ENCODE assay signal across 23 cellular contexts in genomic region chr17:80955078-80955477, GRCh38. TPM values are rescaled to one million over a fixed set of nuclear protein-coding genes. Genes with fewer than 3 reads are reported as not detected.
A peak's percentile ranks its signal among the peaks of the same experiment; 100 is the strongest.
DNase-seq lines count a peak whose midpoint lies in the region; ATAC-seq, FAIRE-seq and TF ChIP-seq lines count a peak whose summit lies in the region.
"Had no signal": no experiment of that assay in that cellular context is flagged by ENCODE, and none has a peak within 500 bp of the region (broad histone marks: within the 10 kb centered on the region; RNA-seq: fewer than 3 reads in every experiment).

No MANE protein-coding gene starts in this region.

- POLR2A ChIA-PET in CD4-positive, alpha-beta memory T cell (lab: Charles Lee; ENCODE audit: partially characterized antibody): no interaction called here

- H3K4me1 Mint-ChIP-seq in activated T-cell treated with anti-CD3 and anti-CD28 coated beads, Interleukin-2, amount 50 U/mL, for 72 hours (ENCODE audit: low read depth): no peaks in the 10 kb centered on the region
- H3K4me1 Mint-ChIP-seq in activated T-cell treated with anti-CD3 and anti-CD28 coated beads, Interleukin-2, amount 50 U/mL, for 24 hours (ENCODE audit: low read depth): no peaks in the 10 kb centered on the region
- peaks cover 3% of the 10 kb centered on the region for H3K4me1 Mint-ChIP-seq in glutamatergic neuron (ENCODE audit: low read depth, unreplicated experiment)
- no peaks in the 10 kb centered on the region for H3K4me1 Mint-ChIP-seq in activated CD4-positive, alpha-beta T cell treated with anti-CD3 and anti-CD28 coated beads, Interleukin-2, amount 10 ng/mL, durations not matched to agents 24 days and 14 days
- H3K4me1 Mint-ChIP-seq in CD4-positive, alpha-beta memory T cell: no peaks in the 10 kb centered on the region
- H3K4me1 Mint-ChIP-seq: GM23338 had no signal

- H3K9me3 Mint-ChIP-seq in activated T-cell treated with anti-CD3 and anti-CD28 coated beads, Interleukin-2, amount 50 U/mL, for 72 hours: no peaks in the 10 kb centered on the region
- H3K9me3 Mint-ChIP-seq in activated T-cell treated with anti-CD3 and anti-CD28 coated beads, Interleukin-2, amount 50 U/mL, for 24 hours: no peaks in the 10 kb centered on the region
- H3K9me3 Mint-ChIP-seq in glutamatergic neuron (ENCODE audit: unreplicated experiment): peaks cover 6% of the 10 kb centered on the region
- no peaks in the 10 kb centered on the region for H3K9me3 Mint-ChIP-seq in activated CD4-positive, alpha-beta T cell treated with anti-CD3 and anti-CD28 coated beads, Interleukin-2, amount 10 ng/mL, durations not matched to agents 24 days and 14 days
- H3K9me3 Mint-ChIP-seq in CD4-positive, alpha-beta memory T cell: no peaks in the 10 kb centered on the region
- H3K9me3 Mint-ChIP-seq: GM23338 had no signal

- no peak overlapping the region for H3K4me3 ChIP-seq in BLaER1 treated with 17β-estradiol and CSF1 and Interleukin-3, amounts not matched to agents 10 nM and 100 nM
- H3K4me3 ChIP-seq in CD4-positive, alpha-beta memory T cell (ENCODE audit: low read length in 2 of 2): no peak overlapping the region
- H3K4me3 ChIP-seq: GM23338 had no signal

- H3K36me3 Mint-ChIP-seq in activated T-cell treated with anti-CD3 and anti-CD28 coated beads, Interleukin-2, amount 50 U/mL, for 72 hours (ENCODE audit: insufficient read depth in 2 of 2): no peaks in the 10 kb centered on the region
- peaks cover 52% of the 10 kb centered on the region for H3K36me3 Mint-ChIP-seq in activated T-cell treated with anti-CD3 and anti-CD28 coated beads, Interleukin-2, amount 50 U/mL, for 24 hours (ENCODE audit: low read depth)
- peaks cover 5% of the 10 kb centered on the region for H3K36me3 Mint-ChIP-seq in glutamatergic neuron (ENCODE audit: unreplicated experiment)
- peaks cover 17% of the 10 kb centered on the region for H3K36me3 Mint-ChIP-seq in activated CD4-positive, alpha-beta T cell treated with anti-CD3 and anti-CD28 coated beads, Interleukin-2, amount 10 ng/mL, durations not matched to agents 24 days and 14 days (ENCODE audit: low read depth)
- peaks cover 13 to 14% of the 10 kb centered on the region in 2 donors for H3K36me3 Mint-ChIP-seq in CD4-positive, alpha-beta memory T cell

- H4K20me1 ChIP-seq in BLaER1 treated with 17β-estradiol and CSF1 and Interleukin-3, amounts not matched to agents 10 nM and 100 nM: peaks cover 0 to 70% (median 45%) of the 10 kb centered on the region in 11 experiments; a peak in 16 of 22 replicates

- peak overlapping the region; percentile 64 to 96 (median 84) for H3K4me2 ChIP-seq in BLaER1 treated with 17β-estradiol and CSF1 and Interleukin-3, amounts not matched to agents 10 nM and 100 nM
- H3K4me2 ChIP-seq: GM23338 had no signal

- H3K27me3 ChIP-seq in BLaER1 treated with 17β-estradiol and CSF1 and Interleukin-3, amounts not matched to agents 10 nM and 100 nM: 0 out of 22 replicates have a peak, but pooled peaks cover 0 to 8% (median 0%) of the 10 kb centered on the region in 11 experiments
- H3K27me3 ChIP-seq in CD4-positive, alpha-beta memory T cell (ENCODE audit: insufficient read depth, low read length): no peaks in the 10 kb centered on the region

- FAIRE-seq in urothelium cell line (lab: Jason Lieb, UNC): no peak
- FAIRE-seq: G401.6, GM12892, HTR-8/SVneo, RCC 7860 had no signal

- H3K9ac ChIP-seq in BLaER1 treated with 17β-estradiol and CSF1 and Interleukin-3, amounts not matched to agents 10 nM and 100 nM: no peak overlapping the region

- intact Hi-C loops in sciatic nerve (cut with DNase I): no loop called here
- intact Hi-C loops in activated CD4-positive, alpha-beta T cell treated with anti-CD3 and anti-CD28 coated beads, Interleukin-2, amount 10 ng/mL, durations not matched to agents 24 days and 14 days (cut with micrococcal nuclease): no loop called here
- intact Hi-C loops in CD4-positive, alpha-beta memory T cell (cut with micrococcal nuclease): no loop called here

- H3K27ac Mint-ChIP-seq in activated T-cell treated with anti-CD3 and anti-CD28 coated beads, Interleukin-2, amount 50 U/mL, for 72 hours: peak overlapping the region; percentile 22
- H3K27ac Mint-ChIP-seq in activated T-cell treated with anti-CD3 and anti-CD28 coated beads, Interleukin-2, amount 50 U/mL, for 24 hours: no peak overlapping the region
- no peak overlapping the region for H3K27ac Mint-ChIP-seq in glutamatergic neuron (ENCODE audit: unreplicated experiment)
- H3K27ac Mint-ChIP-seq in activated CD4-positive, alpha-beta T cell treated with anti-CD3 and anti-CD28 coated beads, Interleukin-2, amount 10 ng/mL, durations not matched to agents 24 days and 14 days: no peak overlapping the region
- H3K27ac Mint-ChIP-seq in CD4-positive, alpha-beta memory T cell: peak overlapping the region in 1 of 7 donors; percentile 23
- H3K27ac Mint-ChIP-seq: GM23338 had no signal

- H3K27me3 Mint-ChIP-seq in activated T-cell treated with anti-CD3 and anti-CD28 coated beads, Interleukin-2, amount 50 U/mL, for 72 hours (ENCODE audit: low read depth): no peaks in the 10 kb centered on the region
- H3K27me3 Mint-ChIP-seq in activated T-cell treated with anti-CD3 and anti-CD28 coated beads, Interleukin-2, amount 50 U/mL, for 24 hours: no peaks in the 10 kb centered on the region
- peaks cover 4% of the 10 kb centered on the region for H3K27me3 Mint-ChIP-seq in glutamatergic neuron (ENCODE audit: unreplicated experiment)
- no peaks in the 10 kb centered on the region for H3K27me3 Mint-ChIP-seq in activated CD4-positive, alpha-beta T cell treated with anti-CD3 and anti-CD28 coated beads, Interleukin-2, amount 10 ng/mL, durations not matched to agents 24 days and 14 days
- no peaks in the 10 kb centered on the region for H3K27me3 Mint-ChIP-seq in CD4-positive, alpha-beta memory T cell

- H3K27ac ChIP-seq in BLaER1 treated with 17β-estradiol and CSF1 and Interleukin-3, amounts not matched to agents 10 nM and 100 nM: peak overlapping the region in 8 of 11 experiments; percentile 54 to 84 (median 73); a peak in 13 of 22 replicates
- no peak overlapping the region for H3K27ac ChIP-seq in CD4-positive, alpha-beta memory T cell (ENCODE audit: low read depth, low read length)
- H3K27ac ChIP-seq: 22Rv1, C4-2B had no signal

- H3K36me3 ChIP-seq in BLaER1 treated with 17β-estradiol and CSF1 and Interleukin-3, amounts not matched to agents 10 nM and 100 nM: peaks cover 0 to 36% (median 20%) of the 10 kb centered on the region in 11 experiments; a peak in 19 of 22 replicates
- H3K36me3 ChIP-seq in CD4-positive, alpha-beta memory T cell (ENCODE audit: insufficient read depth, low read length): peaks cover 8% of the 10 kb centered on the region

- no peak for DNase-seq in activated T-cell treated with anti-CD3 and anti-CD28 coated beads, Interleukin-2, amount 50 U/mL, for 72 hours
- no peak for DNase-seq in activated T-cell treated with anti-CD3 and anti-CD28 coated beads, Interleukin-2, amount 50 U/mL, for 24 hours
- DNase-seq in glutamatergic neuron: peak; percentile 2
- DNase-seq in sciatic nerve (ENCODE audit: low spot score): peak; percentile 14
- DNase-seq in activated CD4-positive, alpha-beta T cell treated with anti-CD3 and anti-CD28 coated beads, Interleukin-2, amount 10 ng/mL, durations not matched to agents 24 days and 14 days: no peak
- no peak for DNase-seq in urothelium cell line (ENCODE audit: low spot score)
- no peak for DNase-seq in CD4-positive, alpha-beta memory T cell
- DNase-seq: ACHN, HCEC 1CT, NCI-H1105, NCI-H146, NCI-H2029, NCI-H226, NCI-H510A treated with DMSO at 0.1 percent for 48 hours, NCI-H774 had no signal

- ATAC-seq in activated T-cell treated with anti-CD3 and anti-CD28 coated beads, Interleukin-2, amount 50 U/mL, for 72 hours (replicated peaks in 1 of 2): no peak
- no peak for ATAC-seq in sciatic nerve
- ATAC-seq: GM23338 had no signal

- peaks cover 0 to 4% (median 0%) of the 10 kb centered on the region in 11 experiments; a peak in 1 of 22 replicates for H3K9me3 ChIP-seq in BLaER1 treated with 17β-estradiol and CSF1 and Interleukin-3, amounts not matched to agents 10 nM and 100 nM (replicated peaks in 1 of 11)
- H3K9me3 ChIP-seq in CD4-positive, alpha-beta memory T cell (ENCODE audit: control insufficient read depth in 1 of 2, low read length in 2 of 2): no peaks in the 10 kb centered on the region

- H3K4me1 ChIP-seq in BLaER1 treated with 17β-estradiol and CSF1 and Interleukin-3, amounts not matched to agents 10 nM and 100 nM: peaks cover 29 to 82% (median 68%) of the 10 kb centered on the region in 10 experiments
- no peaks in the 10 kb centered on the region for H3K4me1 ChIP-seq in CD4-positive, alpha-beta memory T cell (ENCODE audit: insufficient read depth, low read length)

- no peak for TF ChIP-seq CTCF in glutamatergic neuron (IDR thresholded peaks at IDR 0.05; ENCODE audit: partially characterized antibody, unreplicated experiment)

- CTCF ChIA-PET in CD4-positive, alpha-beta memory T cell (lab: Charles Lee; ENCODE audit: partially characterized antibody): no interaction called here

- H3K4me3 Mint-ChIP-seq in activated T-cell treated with anti-CD3 and anti-CD28 coated beads, Interleukin-2, amount 50 U/mL, for 72 hours: no peak overlapping the region
- H3K4me3 Mint-ChIP-seq in activated T-cell treated with anti-CD3 and anti-CD28 coated beads, Interleukin-2, amount 50 U/mL, for 24 hours: no peak overlapping the region
- no peak overlapping the region for H3K4me3 Mint-ChIP-seq in glutamatergic neuron (ENCODE audit: unreplicated experiment)
- no peak overlapping the region for H3K4me3 Mint-ChIP-seq in activated CD4-positive, alpha-beta T cell treated with anti-CD3 and anti-CD28 coated beads, Interleukin-2, amount 10 ng/mL, durations not matched to agents 24 days and 14 days
- no peak overlapping the region for H3K4me3 Mint-ChIP-seq in CD4-positive, alpha-beta memory T cell
- H3K4me3 Mint-ChIP-seq: GM23338 had no signal

RNA-seq across cellular contexts. Expression of gene CHMP6, which starts 36.6 kb away (rescaled TPM):
- total RNA-seq in activated T-cell treated with anti-CD3 and anti-CD28 coated beads, Interleukin-2, amount 50 U/mL, for 72 hours: 10 to 100 TPM; 11.2 to 12.2 TPM
- total RNA-seq in glutamatergic neuron (ENCODE audit: unreplicated experiment): 24.3 TPM
- 26.8 TPM for total RNA-seq in sciatic nerve
- 30.8 and 32.8 TPM in 2 replicates for total RNA-seq in activated CD4-positive, alpha-beta T cell treated with anti-CD3 and anti-CD28 coated beads, Interleukin-2, amount 10 ng/mL, durations not matched to agents 24 days and 14 days
- 10 to 100 TPM; 41.4 to 42.3 TPM for total RNA-seq in CD4-positive, alpha-beta memory T cell
- polyA plus RNA-seq in CD4-positive, alpha-beta memory T cell: 10 to 100 TPM; 36.7 to 48.7 TPM

Comparison
In these comparisons a context has a peak if more than half of its experiments do, and no peak if none do; other contexts are left out.
1. DNase-seq: peak in glutamatergic neuron (single experiment) and sciatic nerve (single experiment); none in activated T-cell treated with anti-CD3 and anti-CD28 coated beads, Interleukin-2, amount 50 U/mL, for 72 hours (0 of 2), activated T-cell treated with anti-CD3 and anti-CD28 coated beads, Interleukin-2, amount 50 U/mL, for 24 hours (single experiment), activated CD4-positive, alpha-beta T cell treated with anti-CD3 and anti-CD28 coated beads, Interleukin-2, amount 10 ng/mL, durations not matched to agents 24 days and 14 days (single experiment), urothelium cell line (single experiment) and CD4-positive, alpha-beta memory T cell (0 of 5).